Comparison of ENCODE assay signal across 28 cellular contexts in the genomic region with DNA sequence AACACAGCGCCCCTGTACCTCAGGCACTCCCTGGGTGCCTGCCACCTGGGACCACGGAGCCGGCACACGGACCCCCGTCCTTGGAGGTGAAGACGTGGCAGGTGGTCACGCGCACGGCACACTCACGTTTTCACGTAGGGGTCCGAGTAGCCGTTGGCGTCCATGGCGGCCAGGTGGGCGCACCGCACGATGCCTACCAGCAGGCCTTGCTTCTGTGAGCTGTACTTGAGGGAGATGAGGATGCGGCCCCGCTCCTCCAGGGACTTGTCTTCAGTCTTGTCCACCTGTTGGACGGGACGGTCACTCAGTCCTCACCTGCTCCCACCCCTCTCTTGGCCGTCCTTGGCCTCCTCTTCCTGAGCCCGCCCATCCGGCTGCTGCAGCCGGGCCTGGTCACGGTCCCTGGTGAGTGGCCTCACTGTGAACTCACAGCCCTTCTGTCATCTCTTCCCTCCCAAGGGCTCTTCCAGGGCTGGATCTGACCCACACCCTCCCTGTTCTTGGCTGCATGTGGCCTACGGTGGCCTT. TPM values are rescaled to one million over a fixed set of nuclear protein-coding genes. Genes with fewer than 3 reads are reported as not detected.
DNase-seq lines count a peak whose midpoint lies in the region; ATAC-seq, FAIRE-seq and TF ChIP-seq lines count a peak whose summit lies in the region.
"Had no signal": no experiment of that assay in that cellular context is flagged by ENCODE, and none has a peak within 500 bp of the region (broad histone marks: within the 10 kb centered on the region; RNA-seq: fewer than 3 reads in every experiment).

No MANE protein-coding gene starts in this region.

- no peaks in the 10 kb centered on the region for H3K9me3 Mint-ChIP-seq in chondrocyte (ENCODE audit: low read depth)
- H3K9me3 Mint-ChIP-seq: H9 had no signal

- H3K4me3 Mint-ChIP-seq in chondrocyte (ENCODE audit: unreplicated experiment): no peak overlapping the region
- H3K4me3 Mint-ChIP-seq: H9 had no signal

- WGBS in heart right ventricle, 2 donors: 92% methylated on average over 27 to 28 of the region's 28 CpGs
- 83 to 91% (median 89%) methylated on average over 19 to 28 of the region's 28 CpGs for WGBS in spleen, 5 donors

- ATAC-seq in Right ventricle myocardium superior (ENCODE audit: poor library complexity): no peak
- no peak for ATAC-seq in heart right ventricle

- no peak for FAIRE-seq in kidney (lab: Jason Lieb, UNC)
- FAIRE-seq: GM18507, RCC 7860 had no signal

- no peak overlapping the region for H3K4me3 ChIP-seq in heart right ventricle
- no peak overlapping the region for H3K4me3 ChIP-seq in kidney (ENCODE audit: low read length in 2 of 2)
- H3K4me3 ChIP-seq in spleen: no peak overlapping the region
- H3K4me3 ChIP-seq: GM23248, SJSA1 had no signal

- H3K27ac ChIP-seq in heart right ventricle (no peak overlapping the region), kidney (ENCODE audit: low read depth in 2 of 2, low read length in 2 of 2) (no peak overlapping the region), spleen (peak overlapping the region in 5 of 8 donors; percentile 31 to 56 (median 49))
- H3K27ac ChIP-seq: GM23248, SJSA1 had no signal

- H3K36me3 ChIP-seq in heart right ventricle (peaks cover 0 to 77% (median 0%) of the 10 kb centered on the region in 9 donors), kidney (ENCODE audit: control insufficient read depth in 1 of 2, insufficient read depth in 2 of 2, low read length in 2 of 2) (no peaks in the 10 kb centered on the region), spleen (peaks cover 0 to 70% (median 0%) of the 10 kb centered on the region in 6 donors)
- H3K36me3 ChIP-seq: BE2C, SJSA1 had no signal

- peaks cover 3% of the 10 kb centered on the region for H3K27me3 Mint-ChIP-seq in chondrocyte (ENCODE audit: low read depth)

- TF ChIP-seq CTCF in heart right ventricle (IDR thresholded peaks at IDR 0.05) (no peak), chondrocyte (IDR thresholded peaks at IDR 0.05) (no peak), kidney (IDR thresholded peaks at IDR 0.05; ENCODE audit: borderline replicate concordance, extremely low read depth, insufficient read depth) (no peak), spleen (IDR thresholded peaks at IDR 0.05 in 8 of 11, conservative IDR thresholded peaks at IDR 0.05 in 3 of 11) (no peak)

- no peaks in the 10 kb centered on the region for H3K4me1 Mint-ChIP-seq in chondrocyte (ENCODE audit: low read depth)
- H3K4me1 Mint-ChIP-seq: H9 had no signal

- no peak for TF ChIP-seq POLR2A in spleen (IDR thresholded peaks at IDR 0.05)

- H3K9me3 ChIP-seq in heart right ventricle (no peaks in the 10 kb centered on the region), kidney (ENCODE audit: control insufficient read depth in 1 of 2, low read length in 2 of 2) (no peaks in the 10 kb centered on the region), spleen (no peaks in the 10 kb centered on the region)
- H3K9me3 ChIP-seq: BE2C, SJSA1 had no signal

- H3K36me3 Mint-ChIP-seq in chondrocyte (ENCODE audit: low read depth): no peaks in the 10 kb centered on the region

- DNase-seq in Right ventricle myocardium superior (peak; percentile 35), heart right ventricle (no peak), chondrocyte (ENCODE audit: low spot score) (peak; percentile 88), kidney (peak; percentile 56), spleen (no peak), retina (no peak), NCI-H748 treated with DMSO at 0.1 percent for 48 hours (lab: John Stamatoyannopoulos, UW) (no peak)
- no peak for DNase-seq in activated naive CD4-positive, alpha-beta T cell treated with anti-CD3 and anti-CD28 coated beads, Interleukin-2, amount 50 U/mL, for 16 hours
- DNase-seq: 8988T, ACHN, BE2C, DMS53, GM23248, H9, Karpas-422, NCI-H1092, NCI-H1417 treated with DMSO at 0.1 percent for 48 hours, NCI-H1694 treated with DMSO at 0.1 percent for 48 hours, NCI-H2081, NCI-H2227 treated with DMSO at 0.1 percent for 48 hours, NCI-H524, NCI-H774 had no signal

- no peaks in the 10 kb centered on the region for H3K27me3 ChIP-seq in heart right ventricle
- H3K27me3 ChIP-seq in spleen (replicated peaks in 1 of 7): peaks cover 0 to 2% (median 0%) of the 10 kb centered on the region in 7 donors
- H3K27me3 ChIP-seq: BE2C, SJSA1 had no signal

- intact Hi-C loops in Right ventricle myocardium superior (cut with DNase I): no loop called here
- intact Hi-C loops in heart right ventricle (cut with DNase I): loop anchor here in 1 of 10 donors (5.0 kb wide), 1 partner anchor 156 kb away; no protein-coding TSS in a partner anchor
- intact Hi-C loops in kidney (cut with DNase I): no loop called here
- intact Hi-C loops in spleen (cut with DNase I; ENCODE audit: low total_unique reads): no loop called here

- H3K9ac ChIP-seq in kidney (ENCODE audit: low read length in 2 of 2): no peak overlapping the region
- H3K9ac ChIP-seq: GM23248 had no signal

- H3K4me1 ChIP-seq in heart right ventricle: no peaks in the 10 kb centered on the region
- H3K4me1 ChIP-seq in kidney (ENCODE audit: control insufficient read depth in 1 of 2, insufficient read depth in 1 of 2, low read depth in 1 of 2, low read length in 2 of 2): no peaks in the 10 kb centered on the region
- peaks cover 0 to 14% (median 3%) of the 10 kb centered on the region in 6 donors for H3K4me1 ChIP-seq in spleen
- H3K4me1 ChIP-seq: BE2C had no signal

- no peak overlapping the region for H3K27ac Mint-ChIP-seq in chondrocyte (ENCODE audit: unreplicated experiment)

RNA-seq across cellular contexts. Expression of a gene that starts 18.8 kb away (rescaled TPM):
- total RNA-seq in Right ventricle myocardium superior: not detected
- not detected for total RNA-seq in heart right ventricle
- polyA plus RNA-seq in heart right ventricle: not detected
- total RNA-seq in chondrocyte: not detected in 3 replicates
- not detected for total RNA-seq in kidney
- not detected for polyA plus RNA-seq in kidney (ENCODE audit: insufficient read depth, low read depth, low replicate concordance)
- total RNA-seq in spleen: not detected
- polyA plus RNA-seq in spleen: not detected
- total RNA-seq: Daoy, G401, GM23248, H9, HT-29, SJSA1 had no signal
- polyA plus RNA-seq: GM23248 had no signal

RNA-seq across cellular contexts. Expression of a gene that starts 25.3 kb away (rescaled TPM):
- total RNA-seq in Right ventricle myocardium superior (3.4 TPM), heart right ventricle (10 to 100 TPM in 1 of 10 donors, 1 to 10 TPM in 9; 2.6 to 13.0 (median 4.6) TPM), chondrocyte (0.31 to 0.64 TPM (median 0.32 TPM) in 3 replicates), kidney (21.6 TPM), spleen (10 to 100 TPM in 3 of 7 donors, 1 to 10 TPM in 4; 3.0 to 17.0 (median 7.5) TPM)
- polyA plus RNA-seq in heart right ventricle (1 to 10 TPM; 2.5 to 4.9 TPM), kidney (ENCODE audit: insufficient read depth, low read depth, low replicate concordance) (4.2 TPM), spleen (1 to 10 TPM in 2 of 3 donors, under 1 TPM in 1; 0.91 to 3.1 (median 1.1) TPM)
- total RNA-seq: G401, GM23248, HT-29, SJSA1 had no signal

Comparison
In these comparisons a context has a peak if more than half of its experiments do, and no peak if none do; other contexts are left out.
1. DNase-seq: peak in Right ventricle myocardium superior (single experiment), chondrocyte (single experiment) and kidney (single experiment); none in heart right ventricle (0 of 2), spleen (single experiment), retina (single experiment), NCI-H748 treated with DMSO at 0.1 percent for 48 hours (single experiment) and activated naive CD4-positive, alpha-beta T cell treated with anti-CD3 and anti-CD28 coated beads, Interleukin-2, amount 50 U/mL, for 16 hours (single experiment).
2. H3K27ac ChIP-seq: peak in spleen (5 of 8); none in heart right ventricle (0 of 10) and kidney (0 of 2).